In the genomic region with DNA sequence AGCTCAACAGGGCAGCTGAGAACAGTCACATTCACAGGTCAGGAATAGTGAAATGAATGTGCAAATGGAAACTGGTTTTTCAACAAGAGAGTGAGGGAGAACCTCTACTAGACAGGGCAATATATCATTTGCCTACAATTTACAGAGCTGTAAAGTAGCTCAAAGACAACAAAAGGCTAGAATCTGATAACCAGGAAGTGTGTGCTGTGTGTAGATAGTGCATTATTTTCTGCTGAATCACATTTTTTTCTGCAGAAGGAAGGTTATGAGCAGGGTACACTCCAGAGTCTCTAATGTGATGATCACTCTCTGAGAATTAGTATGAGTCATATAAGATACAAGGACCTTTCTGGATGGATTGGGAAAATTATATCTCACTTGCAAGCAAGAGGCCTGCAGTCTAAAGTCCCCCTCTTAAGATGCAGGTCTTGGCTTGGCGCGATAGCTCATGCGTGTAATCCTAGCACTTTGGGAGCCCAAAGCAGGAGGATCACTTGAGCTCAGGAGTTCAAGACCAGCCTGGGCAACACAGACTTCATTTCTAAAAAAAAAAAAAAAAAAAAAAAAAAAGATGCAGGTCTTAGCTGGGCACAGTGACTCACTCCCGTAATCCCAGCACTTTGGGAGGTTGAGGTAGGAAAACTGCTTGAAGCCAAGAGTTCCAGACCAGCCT, we compare ENCODE assay signal across 13 cellular contexts. TPM values are rescaled to one million over a fixed set of nuclear protein-coding genes. Genes with fewer than 3 reads are reported as not detected.
DNase-seq lines count a peak whose midpoint lies in the region; ATAC-seq and TF ChIP-seq lines count a peak whose summit lies in the region.
"Had no signal": no experiment of that assay in that cellular context is flagged by ENCODE, and none has a peak within 500 bp of the region (broad histone marks: within the 10 kb centered on the region; RNA-seq: fewer than 3 reads in every experiment).

No MANE protein-coding gene starts in this region.

- no peak overlapping the region for H3K4me3 Mint-ChIP-seq in activated CD4-positive, alpha-beta memory T cell treated with anti-CD3 and anti-CD28 coated beads for 36 hours

- peak; percentile 80 for ATAC-seq in HCT116
- no peak for ATAC-seq in GM21717 (IDR thresholded peaks at IDR 0.05; ENCODE audit: unreplicated experiment)
- no peak for ATAC-seq in GM18498 (IDR thresholded peaks at IDR 0.05; ENCODE audit: unreplicated experiment)
- ATAC-seq: heart right ventricle had no signal

- H3K9me3 ChIP-seq in HCT116 (ENCODE audit: control insufficient read depth in 1 of 2, insufficient read depth in 1 of 2, low read depth in 1 of 2, low read length in 2 of 2) = no peaks in the 10 kb centered on the region
- H3K9me3 ChIP-seq: heart right ventricle had no signal

- H2AFZ ChIP-seq in HCT116 (ENCODE audit: low read depth, low read length, poor library complexity, severe bottlenecking) = peak overlapping the region; percentile 24

- no peaks in the 10 kb centered on the region for H3K9me3 Mint-ChIP-seq in activated CD4-positive, alpha-beta memory T cell treated with anti-CD3 and anti-CD28 coated beads for 36 hours

- H3K4me1 ChIP-seq in HCT116 (ENCODE audit: control insufficient read depth in 1 of 2, insufficient read depth in 2 of 2, low read length in 2 of 2) = peaks cover 29 to 48% of the 10 kb centered on the region in 2 experiments
- H3K4me1 ChIP-seq: heart right ventricle had no signal

- TF ChIP-seq RAD21 in HCT116 (IDR thresholded peaks at IDR 0.05; ENCODE audit: low read depth) = 0 out of 2 replicates have a peak, but pooled peaks have one; percentile 10

- BruUV-seq in HCT116 (replicated peaks; lab: Mats Ljungman, UMichigan) = no TSS peak

- CTCF ChIA-PET in HCT116 (lab: Charles Lee) = interaction anchor here (0.8 to 3.5 kb wide), 4 partner anchors 51 to 1284 kb away, joined by 3 to 24 read pairs (median 4); no protein-coding TSS in a partner anchor
- CTCF ChIA-PET in activated CD4-positive, alpha-beta memory T cell treated with anti-CD3 and anti-CD28 coated beads for 36 hours (lab: Charles Lee) = interaction anchor here (0.6 to 3.3 kb wide), 4 partner anchors 9 to 739 kb away, joined by 3 to 11 read pairs (median 5); no protein-coding TSS in a partner anchor

- no peaks in the 10 kb centered on the region for H3K27me3 ChIP-seq in HCT116 (ENCODE audit: insufficient read depth, low read length)

- H3K79me2 ChIP-seq in HCT116 (ENCODE audit: insufficient read depth, low read length) = no peaks in the 10 kb centered on the region

- H3K9ac ChIP-seq in HCT116 (ENCODE audit: low read length) = peak overlapping the region; percentile 33

- H3K27ac Mint-ChIP-seq in activated CD4-positive, alpha-beta memory T cell treated with anti-CD3 and anti-CD28 coated beads for 36 hours = no peak overlapping the region

- POLR2A ChIA-PET in HCT116 (lab: Charles Lee) = interaction anchor here (0.7 kb wide), 1 partner anchor 227 kb away, joined by 3 read pairs; no protein-coding TSS in a partner anchor
- POLR2A ChIA-PET in activated CD4-positive, alpha-beta memory T cell treated with anti-CD3 and anti-CD28 coated beads for 36 hours (lab: Charles Lee) = no interaction called here

- H3K4me1 Mint-ChIP-seq in activated CD4-positive, alpha-beta memory T cell treated with anti-CD3 and anti-CD28 coated beads for 36 hours (ENCODE audit: low read depth) = no peaks in the 10 kb centered on the region

- peak overlapping the region in 1 of 2 experiments; percentile 25; a peak in 2 of 4 replicates for H3K4me3 ChIP-seq in HCT116 (replicated peaks in 1 of 2; ENCODE audit: low read depth in 1 of 2, low read length in 2 of 2)
- H3K4me3 ChIP-seq in retinal pigment epithelial cell (ENCODE audit: low read length) = no peak overlapping the region
- H3K4me3 ChIP-seq: heart right ventricle had no signal

- no peaks in the 10 kb centered on the region for H3K9me2 ChIP-seq in HCT116 (ENCODE audit: insufficient read depth)

- peak overlapping the region; percentile 80 for H3K27ac ChIP-seq in HCT116 (ENCODE audit: low read depth, low read length)
- H3K27ac ChIP-seq in epithelial cell of prostate = no peak overlapping the region
- H3K27ac ChIP-seq: heart right ventricle had no signal

- H4K20me1 ChIP-seq in HCT116 (ENCODE audit: insufficient read depth) = no peaks in the 10 kb centered on the region

- DNase-seq in HCT116 (ENCODE audit: low read depth, low spot score) (peak; percentile 79), NCI-H526 treated with DMSO at 0.1 percent for 48 hours (lab: John Stamatoyannopoulos, UW) (peak; percentile 91), epithelial cell of prostate (ENCODE audit: low read depth, low spot score) (peak; percentile 70), retinal pigment epithelial cell (ENCODE audit: low read depth) (peak; percentile 34), dedifferentiated amniotic fluid mesenchymal stem cell (ENCODE audit: extremely low spot score) (no peak)
- DNase-seq in activated CD4-positive, alpha-beta memory T cell treated with anti-CD3 and anti-CD28 coated beads for 36 hours = no peak
- DNase-seq: activated gamma-delta T cell; cortex of kidney; heart right ventricle; NCI-H1092; stimulated activated CD4-positive, alpha-beta T cell treated with anti-CD3 and anti-CD28 coated beads, Interleukin-12 subunit alpha, Interleukin-12 subunit beta, amount 100 ng/mL, for 4 hours had no signal

- H3K4me2 ChIP-seq in HCT116 (ENCODE audit: low read length) = peak overlapping the region; percentile 60

- RAD21 ChIA-PET in HCT116 (lab: Charles Lee; ENCODE audit: low non-redundant PET in 1 of 2, low total read pairs in 2 of 2, uncharacterized antibody in 2 of 2, unreplicated experiment in 2 of 2) = interaction anchor here (0.7 to 0.8 kb wide), 2 partner anchors 54 to 214 kb away, joined by 3 to 5 read pairs; no protein-coding TSS in a partner anchor

- intact Hi-C loops in HCT116 (cut with micrococcal nuclease) = loop anchor here (10.0 kb wide), 1 partner anchor 932 kb away; no protein-coding TSS in a partner anchor
- intact Hi-C loops in activated CD4-positive, alpha-beta memory T cell treated with anti-CD3 and anti-CD28 coated beads for 36 hours (cut with micrococcal nuclease) = no loop called here

- no peaks in the 10 kb centered on the region for H3K27me3 Mint-ChIP-seq in activated CD4-positive, alpha-beta memory T cell treated with anti-CD3 and anti-CD28 coated beads for 36 hours

- TF ChIP-seq POLR2A in HCT116 (IDR thresholded peaks at IDR 0.05; ENCODE audit: borderline replicate concordance, extremely low read depth, insufficient read depth, insufficient read length) = no peak

- no peak for TF ChIP-seq CTCF in HCT116 (IDR thresholded peaks at IDR 0.05 in 2 of 3, conservative IDR thresholded peaks at IDR 0.05 in 1 of 3; ENCODE audit: borderline replicate concordance in 1 of 3, insufficient read depth in 1 of 3, low read depth in 2 of 3, low read length in 2 of 3)
- TF ChIP-seq CTCF in retinal pigment epithelial cell (conservative IDR thresholded peaks at IDR 0.05; ENCODE audit: low read depth, low read length) = no peak

- no peaks in the 10 kb centered on the region for H3K36me3 Mint-ChIP-seq in activated CD4-positive, alpha-beta memory T cell treated with anti-CD3 and anti-CD28 coated beads for 36 hours

- H3K36me3 ChIP-seq in HCT116 (ENCODE audit: control insufficient read depth in 1 of 2, insufficient read depth in 2 of 2, low read length in 2 of 2) = no peaks in the 10 kb centered on the region
- H3K36me3 ChIP-seq: heart right ventricle had no signal

TF ChIP-seq in HCT116, 20 proteins besides CTCF, POLR2A, EP300 and RAD21 (continues in another document):
- no peak for TF ChIP-seq EGR1 (IDR thresholded peaks at IDR 0.05; ENCODE audit: low read depth)
- no peak for TF ChIP-seq ZNF274 (IDR thresholded peaks at IDR 0.05; ENCODE audit: low read depth, low read length)
- TF ChIP-seq, protein P1, sequence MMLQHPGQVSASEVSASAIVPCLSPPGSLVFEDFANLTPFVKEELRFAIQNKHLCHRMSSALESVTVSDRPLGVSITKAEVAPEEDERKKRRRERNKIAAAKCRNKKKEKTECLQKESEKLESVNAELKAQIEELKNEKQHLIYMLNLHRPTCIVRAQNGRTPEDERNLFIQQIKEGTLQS (IDR thresholded peaks at IDR 0.05) = no peak
- no peak for TF ChIP-seq TCF7L2 (IDR thresholded peaks at IDR 0.05; ENCODE audit: borderline replicate concordance, extremely low read depth, insufficient read depth, insufficient read length)
- TF ChIP-seq, protein P2, sequence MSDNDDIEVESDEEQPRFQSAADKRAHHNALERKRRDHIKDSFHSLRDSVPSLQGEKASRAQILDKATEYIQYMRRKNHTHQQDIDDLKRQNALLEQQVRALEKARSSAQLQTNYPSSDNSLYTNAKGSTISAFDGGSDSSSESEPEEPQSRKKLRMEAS (IDR thresholded peaks at IDR 0.05) = peak; percentile 47; the same call in 1 of the 2 replicates
- peak; percentile 86 for TF ChIP-seq SP1 (IDR thresholded peaks at IDR 0.05; ENCODE audit: low read depth)
- TF ChIP-seq ZFX (IDR thresholded peaks at IDR 0.05) = no peak
- no peak for TF ChIP-seq POLR2AphosphoS5 (IDR thresholded peaks at IDR 0.05; ENCODE audit: low read depth, low read length)
- TF ChIP-seq, protein P3, sequence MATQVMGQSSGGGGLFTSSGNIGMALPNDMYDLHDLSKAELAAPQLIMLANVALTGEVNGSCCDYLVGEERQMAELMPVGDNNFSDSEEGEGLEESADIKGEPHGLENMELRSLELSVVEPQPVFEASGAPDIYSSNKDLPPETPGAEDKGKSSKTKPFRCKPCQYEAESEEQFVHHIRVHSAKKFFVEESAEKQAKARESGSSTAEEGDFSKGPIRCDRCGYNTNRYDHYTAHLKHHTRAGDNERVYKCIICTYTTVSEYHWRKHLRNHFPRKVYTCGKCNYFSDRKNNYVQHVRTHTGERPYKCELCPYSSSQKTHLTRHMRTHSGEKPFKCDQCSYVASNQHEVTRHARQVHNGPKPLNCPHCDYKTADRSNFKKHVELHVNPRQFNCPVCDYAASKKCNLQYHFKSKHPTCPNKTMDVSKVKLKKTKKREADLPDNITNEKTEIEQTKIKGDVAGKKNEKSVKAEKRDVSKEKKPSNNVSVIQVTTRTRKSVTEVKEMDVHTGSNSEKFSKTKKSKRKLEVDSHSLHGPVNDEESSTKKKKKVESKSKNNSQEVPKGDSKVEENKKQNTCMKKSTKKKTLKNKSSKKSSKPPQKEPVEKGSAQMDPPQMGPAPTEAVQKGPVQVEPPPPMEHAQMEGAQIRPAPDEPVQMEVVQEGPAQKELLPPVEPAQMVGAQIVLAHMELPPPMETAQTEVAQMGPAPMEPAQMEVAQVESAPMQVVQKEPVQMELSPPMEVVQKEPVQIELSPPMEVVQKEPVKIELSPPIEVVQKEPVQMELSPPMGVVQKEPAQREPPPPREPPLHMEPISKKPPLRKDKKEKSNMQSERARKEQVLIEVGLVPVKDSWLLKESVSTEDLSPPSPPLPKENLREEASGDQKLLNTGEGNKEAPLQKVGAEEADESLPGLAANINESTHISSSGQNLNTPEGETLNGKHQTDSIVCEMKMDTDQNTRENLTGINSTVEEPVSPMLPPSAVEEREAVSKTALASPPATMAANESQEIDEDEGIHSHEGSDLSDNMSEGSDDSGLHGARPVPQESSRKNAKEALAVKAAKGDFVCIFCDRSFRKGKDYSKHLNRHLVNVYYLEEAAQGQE (IDR thresholded peaks at IDR 0.05; ENCODE audit: low read depth) = no peak

RNA-seq across cellular contexts. Expression of a gene that starts 59.9 kb away (rescaled TPM):
- total RNA-seq in HCT116 (2021; ENCODE audit: unreplicated experiment) = 19.3 TPM
- polyA plus RNA-seq in HCT116 (2012) = 11.6 and 12.0 TPM in 2 replicates
- total RNA-seq in activated CD4-positive, alpha-beta memory T cell treated with anti-CD3 and anti-CD28 coated beads for 36 hours = not detected

Comparison
In these comparisons a context has a peak if more than half of its experiments do, and no peak if none do; other contexts are left out.
1. DNase-seq: peak in HCT116 (single experiment), NCI-H526 treated with DMSO at 0.1 percent for 48 hours (single experiment), epithelial cell of prostate (single experiment) and retinal pigment epithelial cell (single experiment); none in dedifferentiated amniotic fluid mesenchymal stem cell (single experiment) and activated CD4-positive, alpha-beta memory T cell treated with anti-CD3 and anti-CD28 coated beads for 36 hours (single experiment).
2. RNA of a gene that starts 59.9 kb away (total RNA-seq): 19.3 TPM in HCT116 (single experiment); not detected in activated CD4-positive, alpha-beta memory T cell treated with anti-CD3 and anti-CD28 coated beads for 36 hours; every median in the first group is over 10 times any median in the second.